ENCODE assay signal across 16 cellular contexts in genomic region chr6:104688283-104688969, GRCh38.
DNase-seq lines count a peak whose midpoint lies in the region; ATAC-seq and TF ChIP-seq lines count a peak whose summit lies in the region.
"Had no signal": no experiment of that assay in that cellular context is flagged by ENCODE, and none has a peak within 500 bp of the region (broad histone marks: within the 10 kb centered on the region; RNA-seq: fewer than 3 reads in every experiment).

No MANE protein-coding gene starts in this region.

- DNase-seq in GM12865 (ENCODE audit: low read depth) (peak; percentile 24), left ventricle myocardium superior (no peak), HFFc6 (no peak), amniotic stem cell (lab: John Stamatoyannopoulos, UW) (no peak), islet precursor cell (no peak)
- DNase-seq: activated CD8-positive, alpha-beta memory T cell treated with anti-CD3 and anti-CD28 coated beads, Interleukin-2, amount 50 U/mL, for 48 hours; DMS53; effector CD4-positive, alpha-beta T cell; MV-4-11; NCI-H446; nucleus accumbens; Peyer's patch had no signal

- H3K27me3 Mint-ChIP-seq in activated T-helper 17 cell treated with anti-CD3 and anti-CD28 coated beads, Interleukin-2, amount 50 U/mL, for 72 hours, result no peaks in the 10 kb centered on the region
- H3K27me3 Mint-ChIP-seq in HFFc6 (ENCODE audit: insufficient read depth), result peaks cover 2% of the 10 kb centered on the region; the same call in 1 of the 2 replicates

- H3K27ac Mint-ChIP-seq in activated T-helper 17 cell treated with anti-CD3 and anti-CD28 coated beads, Interleukin-2, amount 50 U/mL, for 72 hours, result peak overlapping the region; percentile 60
- H3K27ac Mint-ChIP-seq in HFFc6, result no peak overlapping the region

- H3K9me3 Mint-ChIP-seq in activated T-helper 17 cell treated with anti-CD3 and anti-CD28 coated beads, Interleukin-2, amount 50 U/mL, for 72 hours, result no peaks in the 10 kb centered on the region
- H3K9me3 Mint-ChIP-seq in HFFc6, result no peaks in the 10 kb centered on the region

- H3K4me1 Mint-ChIP-seq in activated T-helper 17 cell treated with anti-CD3 and anti-CD28 coated beads, Interleukin-2, amount 50 U/mL, for 72 hours, result peaks cover 10% of the 10 kb centered on the region
- H3K4me1 Mint-ChIP-seq in HFFc6 (ENCODE audit: low read depth), result peaks cover 9% of the 10 kb centered on the region; the same call in 1 of the 2 replicates

- peak; percentile 74 for ATAC-seq in GM19035 (IDR thresholded peaks at IDR 0.05; ENCODE audit: unreplicated experiment)
- ATAC-seq in HG02885 (IDR thresholded peaks at IDR 0.05; ENCODE audit: poor library complexity, unreplicated experiment), result peak; percentile 76
- ATAC-seq in activated T-helper 17 cell treated with anti-CD3 and anti-CD28 coated beads, Interleukin-2, amount 50 U/mL, for 72 hours (replicated peaks), result peak; percentile 80
- no peak for ATAC-seq in left ventricle myocardium superior

- intact Hi-C loops in left ventricle myocardium superior (cut with micrococcal nuclease), result no loop called here

- no peak for TF ChIP-seq CTCF in GM12865 (IDR thresholded peaks at IDR 0.05; ENCODE audit: insufficient read depth, low read depth, low read length, missing control alignments)
- TF ChIP-seq CTCF in HFFc6 (IDR thresholded peaks at IDR 0.05), result no peak

- no peak overlapping the region for H3K4me3 Mint-ChIP-seq in activated T-helper 17 cell treated with anti-CD3 and anti-CD28 coated beads, Interleukin-2, amount 50 U/mL, for 72 hours
- no peak overlapping the region for H3K4me3 Mint-ChIP-seq in HFFc6

- H3K36me3 Mint-ChIP-seq in activated T-helper 17 cell treated with anti-CD3 and anti-CD28 coated beads, Interleukin-2, amount 50 U/mL, for 72 hours (ENCODE audit: low read depth), result no peaks in the 10 kb centered on the region
- H3K36me3 Mint-ChIP-seq in HFFc6 (ENCODE audit: low read depth), result no peaks in the 10 kb centered on the region

- H3K4me3 ChIP-seq in GM12865 (ENCODE audit: low read depth, low read length), result no peak overlapping the region
- H3K4me3 ChIP-seq: ascending aorta, Peyer's patch had no signal
